ENCODE assay signal across 12 cellular contexts in the genomic region with DNA sequence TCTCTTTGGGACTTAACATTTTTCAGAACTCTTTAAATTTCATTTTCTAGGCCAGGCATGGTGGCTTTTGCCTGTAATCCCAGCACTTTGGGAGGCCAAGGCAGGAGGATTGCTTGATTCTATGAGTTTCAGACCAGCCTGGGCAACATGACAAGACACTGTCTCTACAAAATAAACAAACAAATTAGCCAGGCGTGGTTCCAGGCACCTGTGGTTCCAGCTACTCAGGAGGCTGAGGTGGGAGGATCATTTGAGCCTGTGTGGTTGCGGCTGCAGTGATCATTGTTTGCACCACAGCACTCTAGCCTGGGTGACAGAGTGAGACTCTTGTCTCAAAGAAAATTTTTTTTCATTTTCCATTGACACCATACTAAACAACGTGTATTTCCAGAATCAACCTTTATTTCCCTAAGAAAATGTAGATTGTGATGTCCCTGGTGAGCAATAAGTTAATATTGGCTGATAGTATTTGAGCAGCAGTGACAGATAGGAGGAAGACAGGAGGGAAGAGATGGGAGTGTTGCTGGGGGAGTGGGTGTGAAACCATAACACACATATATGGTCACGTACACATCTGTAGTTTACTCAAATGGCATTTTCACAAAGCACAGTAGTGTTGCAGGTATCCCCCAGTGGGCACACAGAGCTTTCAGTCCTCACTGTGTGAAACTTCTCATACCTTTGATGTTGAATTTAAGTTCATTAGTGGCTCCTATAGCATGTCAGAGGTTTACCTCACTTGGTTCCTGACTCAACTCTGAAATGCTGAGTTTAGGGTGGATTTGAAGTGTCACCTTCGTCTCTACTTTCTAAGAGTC.
DNase-seq lines count a peak whose midpoint lies in the region; ATAC-seq lines count a peak whose summit lies in the region.
"Had no signal": no experiment of that assay in that cellular context is flagged by ENCODE, and none has a peak within 500 bp of the region (broad histone marks: within the 10 kb centered on the region; RNA-seq: fewer than 3 reads in every experiment).

No MANE protein-coding gene starts in this region.

- peaks cover 3% of the 10 kb centered on the region for H3K27me3 Mint-ChIP-seq in activated naive CD8-positive, alpha-beta T cell treated with anti-CD3 and anti-CD28 coated beads, Interleukin-2, amount 50 U/mL, for 24 hours
- H3K27me3 Mint-ChIP-seq: dendritic cell treated with granulocyte-macrophage colony-stimulating factor and Interleukin-4, amounts not matched to agents 40 ng/mL and 50 ng/mL, for 4 days had no signal

- no peak overlapping the region for H3K4me3 Mint-ChIP-seq in activated naive CD8-positive, alpha-beta T cell treated with anti-CD3 and anti-CD28 coated beads, Interleukin-2, amount 50 U/mL, for 24 hours
- H3K4me3 Mint-ChIP-seq: dendritic cell treated with granulocyte-macrophage colony-stimulating factor and Interleukin-4, amounts not matched to agents 40 ng/mL and 50 ng/mL, for 4 days had no signal

- ATAC-seq in GM18519 (IDR thresholded peaks at IDR 0.05; ENCODE audit: low FRiP score, unreplicated experiment): peak; percentile 88
- peak; percentile 89 for ATAC-seq in GM21360 (IDR thresholded peaks at IDR 0.05; ENCODE audit: unreplicated experiment)
- ATAC-seq in HG03060 (IDR thresholded peaks at IDR 0.05; ENCODE audit: low read depth, unreplicated experiment): peak; percentile 87
- ATAC-seq in activated naive CD8-positive, alpha-beta T cell treated with anti-CD3 and anti-CD28 coated beads, Interleukin-2, amount 50 U/mL, for 24 hours: peak; percentile 82
- ATAC-seq: heart left ventricle, SK-N-SH treated with all-trans-retinoic acid at 6 μM for 48 hours had no signal

- no peak overlapping the region for H3K27ac Mint-ChIP-seq in activated naive CD8-positive, alpha-beta T cell treated with anti-CD3 and anti-CD28 coated beads, Interleukin-2, amount 50 U/mL, for 24 hours
- H3K27ac Mint-ChIP-seq: dendritic cell treated with granulocyte-macrophage colony-stimulating factor and Interleukin-4, amounts not matched to agents 40 ng/mL and 50 ng/mL, for 4 days had no signal

- no peaks in the 10 kb centered on the region for H3K9me3 Mint-ChIP-seq in activated naive CD8-positive, alpha-beta T cell treated with anti-CD3 and anti-CD28 coated beads, Interleukin-2, amount 50 U/mL, for 24 hours
- H3K9me3 Mint-ChIP-seq: dendritic cell treated with granulocyte-macrophage colony-stimulating factor and Interleukin-4, amounts not matched to agents 40 ng/mL and 50 ng/mL, for 4 days had no signal

- no peaks in the 10 kb centered on the region for H3K36me3 Mint-ChIP-seq in activated naive CD8-positive, alpha-beta T cell treated with anti-CD3 and anti-CD28 coated beads, Interleukin-2, amount 50 U/mL, for 24 hours (ENCODE audit: low read depth)

- peaks cover 2% of the 10 kb centered on the region for H3K4me1 Mint-ChIP-seq in activated naive CD8-positive, alpha-beta T cell treated with anti-CD3 and anti-CD28 coated beads, Interleukin-2, amount 50 U/mL, for 24 hours

- no peak for DNase-seq in activated naive CD8-positive, alpha-beta T cell treated with anti-CD3 and anti-CD28 coated beads, Interleukin-2, amount 50 U/mL, for 24 hours
- DNase-seq in pons (ENCODE audit: low spot score) (no peak), C1 segment of cervical spinal cord (lab: John Stamatoyannopoulos, UW) (no peak), SIG-M5 treated with dmso at 0.1 percent for 504 hours (lab: John Stamatoyannopoulos, UW; ENCODE audit: unreplicated experiment) (no peak), NCI-H524 (lab: John Stamatoyannopoulos, UW) (no peak)
- DNase-seq: heart left ventricle; stimulated activated CD4-positive, alpha-beta T cell treated with anti-CD3 and anti-CD28 coated beads, Interleukin-1b, Interleukin-23, amount 100 ng/mL, for 48 hours had no signal
